10 cellular contexts compared by ENCODE assay signal in genomic region chr14:100285913-100286400, GRCh38. TPM values are rescaled to one million over a fixed set of nuclear protein-coding genes. Genes with fewer than 3 reads are reported as not detected.
DNase-seq lines count a peak whose midpoint lies in the region; ATAC-seq and TF ChIP-seq lines count a peak whose summit lies in the region.
"Had no signal": no experiment of that assay in that cellular context is flagged by ENCODE, and none has a peak within 500 bp of the region (broad histone marks: within the 10 kb centered on the region; RNA-seq: fewer than 3 reads in every experiment).

No MANE protein-coding gene starts in this region.

- peak overlapping the region; percentile 75 for H2AK5ac ChIP-seq in mesenchymal stem cell (ENCODE audit: low read length, severe bottlenecking)

- TF ChIP-seq POLR2A in heart left ventricle (IDR thresholded peaks at IDR 0.05): no peak

- peaks cover 34% of the 10 kb centered on the region for H3K79me1 ChIP-seq in mesenchymal stem cell (replicated peaks; ENCODE audit: low read length, poor library complexity, severe bottlenecking)

- H2AFZ ChIP-seq in mesenchymal stem cell (ENCODE audit: low read depth, low read length): no peak overlapping the region

- H4K8ac ChIP-seq in mesenchymal stem cell (ENCODE audit: low read length): peak overlapping the region; percentile 59

- WGBS in heart left ventricle, 4 donors: 36 to 52% (median 40%) methylated on average over 10 to 13 of the region's 13 CpGs
- WGBS in mesenchymal stem cell: 69% methylated on average over 13 of the region's 13 CpGs

- peaks cover 0 to 68% (median 15%) of the 10 kb centered on the region in 12 donors for H3K4me1 ChIP-seq in heart left ventricle
- H3K4me1 ChIP-seq in mesenchymal stem cell (ENCODE audit: control insufficient read depth, insufficient read depth, low read depth, low read length): peaks cover 46% of the 10 kb centered on the region
- H3K4me1 ChIP-seq in upper lobe of right lung: peaks cover 25% of the 10 kb centered on the region

- H2BK5ac ChIP-seq in mesenchymal stem cell (ENCODE audit: low read depth, low read length, poor library complexity, severe bottlenecking): no peak overlapping the region

- H3K36me3 ChIP-seq in heart left ventricle: peaks cover 0 to 8% (median 0%) of the 10 kb centered on the region in 9 donors
- peaks cover 7 to 37% of the 10 kb centered on the region in 2 experiments for H3K36me3 ChIP-seq in mesenchymal stem cell (ENCODE audit: control insufficient read depth in 1 of 2, insufficient read depth in 2 of 2, low read depth in 1 of 2, low read length in 2 of 2)
- no peaks in the 10 kb centered on the region for H3K36me3 ChIP-seq in upper lobe of right lung

- DNase-seq in heart left ventricle (no peak), left cardiac atrium (no peak), astrocyte of the spinal cord (ENCODE audit: low read depth, low spot score) (no peak), mesenchymal stem cell (no peak), upper lobe of right lung (no peak), GDM1 (lab: John Stamatoyannopoulos, UW) (no peak), NOMO-1 (lab: John Stamatoyannopoulos, UW; ENCODE audit: unreplicated experiment in 2 of 2) (no peak)

- peak overlapping the region; percentile 75 for H2BK15ac ChIP-seq in mesenchymal stem cell (ENCODE audit: low read depth, poor library complexity, severe bottlenecking)

- H3K9ac ChIP-seq in mesenchymal stem cell (ENCODE audit: low read length): peak overlapping the region; percentile 90

- peak overlapping the region in 1 of 2 experiments; percentile 99 for H3K18ac ChIP-seq in mesenchymal stem cell (ENCODE audit: low read depth in 1 of 2, low read length in 2 of 2)

- peak overlapping the region in 11 of 12 donors; percentile 68 to 94 (median 87) for H3K27ac ChIP-seq in heart left ventricle
- H3K27ac ChIP-seq in mesenchymal stem cell (ENCODE audit: low read length, poor library complexity, severe bottlenecking): no peak overlapping the region
- H3K27ac ChIP-seq in upper lobe of right lung: peak overlapping the region; percentile 92

- H3K4me3 ChIP-seq in heart left ventricle (peak overlapping the region in 11 of 12 donors; percentile 61 to 98 (median 83)), astrocyte of the spinal cord (ENCODE audit: low read depth, low read length) (peak overlapping the region; percentile 55), mesenchymal stem cell (ENCODE audit: insufficient read depth in 1 of 2, low read depth in 1 of 2, low read length in 2 of 2) (peak overlapping the region; percentile 9 to 82), upper lobe of right lung (peak overlapping the region; percentile 76)

- H3K27me3 ChIP-seq in heart left ventricle: no peaks in the 10 kb centered on the region
- H3K27me3 ChIP-seq in mesenchymal stem cell (ENCODE audit: control insufficient read depth in 1 of 2, insufficient read depth in 1 of 2, low read length in 2 of 2): no peaks in the 10 kb centered on the region
- no peaks in the 10 kb centered on the region for H3K27me3 ChIP-seq in upper lobe of right lung

- peak overlapping the region in 1 of 2 experiments; percentile 20 for H3K4ac ChIP-seq in mesenchymal stem cell (ENCODE audit: low read depth in 1 of 2, low read length in 2 of 2)

- H4K91ac ChIP-seq in mesenchymal stem cell (ENCODE audit: low read length): peak overlapping the region; percentile 19

- H2BK12ac ChIP-seq in mesenchymal stem cell (ENCODE audit: low read length in 2 of 2): peak overlapping the region in 1 of 2 experiments; percentile 48

- in situ Hi-C loops in astrocyte of the spinal cord (cut with HindIII; ENCODE audit: low sequenced_read_pairs): no loop called here

- peak overlapping the region; percentile 96 for H2BK120ac ChIP-seq in mesenchymal stem cell (ENCODE audit: low read depth, low read length)

- peak overlapping the region; percentile 92 for H3K4me2 ChIP-seq in mesenchymal stem cell (ENCODE audit: low read length, poor library complexity, severe bottlenecking)

- intact Hi-C loops in heart left ventricle (cut with DNase I) (loop anchor here in 4 of 10 donors (5.0 kb wide), 1 partner anchor 91 kb away; the partner anchor contains the start of gene WDR25 (in 4 of the 4)), left cardiac atrium (cut with DNase I) (loop anchor here in 1 of 2 donors (5.0 kb wide), 1 partner anchor 34 kb away; no protein-coding TSS in a partner anchor), upper lobe of right lung (cut with DNase I) (no loop called here)

- H3K9me3 ChIP-seq in heart left ventricle (no peaks in the 10 kb centered on the region), mesenchymal stem cell (ENCODE audit: control insufficient read depth, low read length) (no peaks in the 10 kb centered on the region), upper lobe of right lung (no peaks in the 10 kb centered on the region)

- ATAC-seq in heart left ventricle (peak in 1 of 4 donors; percentile 2), left cardiac atrium (no peak), upper lobe of right lung (no peak), HG02870 (IDR thresholded peaks at IDR 0.05; ENCODE audit: unreplicated experiment) (no peak)

- H3K14ac ChIP-seq in mesenchymal stem cell (ENCODE audit: low read length in 2 of 2): peak overlapping the region in 1 of 2 experiments; percentile 20

- TF ChIP-seq CTCF in heart left ventricle (IDR thresholded peaks at IDR 0.05) (peak in 1 of 12 donors; percentile 1), astrocyte of the spinal cord (IDR thresholded peaks at IDR 0.05; ENCODE audit: low read depth, low read length) (no peak), upper lobe of right lung (IDR thresholded peaks at IDR 0.05) (no peak)

- peak overlapping the region in 1 of 2 experiments; percentile 85 for H3K23ac ChIP-seq in mesenchymal stem cell (ENCODE audit: low read length in 2 of 2)

RNA-seq across cellular contexts. Expression of gene SLC25A29, which starts 20.3 kb away (rescaled TPM):
- total RNA-seq in heart left ventricle: 10 to 100 TPM; 10.2 to 34.2 (median 20.1) TPM
- polyA plus RNA-seq in heart left ventricle: 10 to 100 TPM; 23.9 to 26.3 TPM
- total RNA-seq in left cardiac atrium: 10 to 100 TPM; 19.7 to 22.1 TPM
- 16.0 TPM for polyA plus RNA-seq in mesenchymal stem cell (2013, experiment 1 of 2)
- polyA plus RNA-seq in mesenchymal stem cell (2013, experiment 2 of 2): 16.1 TPM
- total RNA-seq in upper lobe of right lung: 104 TPM

RNA-seq across cellular contexts. Expression of gene SLC25A47, which starts 37.2 kb away (rescaled TPM):
- total RNA-seq in heart left ventricle: not detected
- not detected for polyA plus RNA-seq in heart left ventricle
- total RNA-seq in left cardiac atrium: not detected
- polyA plus RNA-seq in mesenchymal stem cell (2013, experiment 1 of 2): not detected
- polyA plus RNA-seq in mesenchymal stem cell (2013, experiment 2 of 2): not detected
- not detected for total RNA-seq in upper lobe of right lung
- total RNA-seq: aorta, LHCN-M2 had no signal
- polyA plus RNA-seq: aorta had no signal

RNA-seq across cellular contexts. Expression of gene YY1, which starts 47.0 kb away (rescaled TPM):
- total RNA-seq in heart left ventricle: 10 to 100 TPM; 32.2 to 59.7 (median 46.0) TPM
- polyA plus RNA-seq in heart left ventricle: 10 to 100 TPM; 18.4 to 24.1 TPM
- total RNA-seq in left cardiac atrium: 10 to 100 TPM; 41.0 to 45.7 TPM
- polyA plus RNA-seq in mesenchymal stem cell (2013, experiment 1 of 2): 111 TPM
- 112 TPM for polyA plus RNA-seq in mesenchymal stem cell (2013, experiment 2 of 2)
- total RNA-seq in upper lobe of right lung: 69.4 TPM
